Comparison of ENCODE assay signal across 10 cellular contexts in genomic region chr21:17451364-17451869, GRCh38.
A peak's percentile ranks its signal among the peaks of the same experiment; 100 is the strongest.
DNase-seq lines count a peak whose midpoint lies in the region; ATAC-seq and TF ChIP-seq lines count a peak whose summit lies in the region.
"Had no signal": no experiment of that assay in that cellular context is flagged by ENCODE, and none has a peak within 500 bp of the region (broad histone marks: within the 10 kb centered on the region; RNA-seq: fewer than 3 reads in every experiment).

No MANE protein-coding gene starts in this region.

- H3K36me3 Mint-ChIP-seq in immature natural killer cell = no peaks in the 10 kb centered on the region

- H3K27me3 ChIP-seq in colonic mucosa (no peaks in the 10 kb centered on the region), lung (ENCODE audit: control insufficient read depth, insufficient read depth) (no peaks in the 10 kb centered on the region), esophagus muscularis mucosa (no peaks in the 10 kb centered on the region)
- H3K27me3 ChIP-seq: ovary had no signal

- H3K4me3 Mint-ChIP-seq in immature natural killer cell = no peak overlapping the region

- no peaks in the 10 kb centered on the region for H3K36me3 ChIP-seq in colonic mucosa
- H3K36me3 ChIP-seq in lung (ENCODE audit: control insufficient read depth in 2 of 2, insufficient read depth in 2 of 2, low read length in 2 of 2) = no peaks in the 10 kb centered on the region
- H3K36me3 ChIP-seq in esophagus muscularis mucosa = no peaks in the 10 kb centered on the region
- H3K36me3 ChIP-seq: ovary had no signal

- H3K9me3 Mint-ChIP-seq in immature natural killer cell = peaks cover 0 to 7% (median 2%) of the 10 kb centered on the region in 6 donors

- TF ChIP-seq POLR2A in esophagus muscularis mucosa (IDR thresholded peaks at IDR 0.05; ENCODE audit: low read depth) = no peak

- H3K4me1 Mint-ChIP-seq in immature natural killer cell = no peaks in the 10 kb centered on the region

- WGBS in lung, 2 donors = 36 to 44% methylated on average over 4 of the region's 4 CpGs
- 33% methylated on average over 4 of the region's 4 CpGs for WGBS in esophagus muscularis mucosa

- peak; percentile 28 for ATAC-seq in lung (ENCODE audit: insufficient read depth, low FRiP score)
- ATAC-seq in HG03097 (IDR thresholded peaks at IDR 0.05; ENCODE audit: low FRiP score, unreplicated experiment) = no peak
- no peak for ATAC-seq in GM19463 (IDR thresholded peaks at IDR 0.05; ENCODE audit: unreplicated experiment)

- no peak overlapping the region for H3K4me3 ChIP-seq in colonic mucosa
- no peak overlapping the region for H3K4me3 ChIP-seq in lung
- no peak overlapping the region for H3K4me3 ChIP-seq in esophagus muscularis mucosa
- H3K4me3 ChIP-seq: ovary had no signal

- TF ChIP-seq EP300 in esophagus muscularis mucosa (IDR thresholded peaks at IDR 0.05) = no peak

- intact Hi-C loops in colonic mucosa (cut with DNase I) (no loop called here), esophagus muscularis mucosa (cut with DNase I) (no loop called here)

- peaks cover 0 to 2% (median 2%) of the 10 kb centered on the region in 3 donors for H3K27me3 Mint-ChIP-seq in immature natural killer cell (ENCODE audit: low read depth in 3 of 3)

- no peaks in the 10 kb centered on the region for H3K9me3 ChIP-seq in colonic mucosa
- peaks cover 0 to 1% of the 10 kb centered on the region in 2 donors for H3K9me3 ChIP-seq in lung (ENCODE audit: control insufficient read depth in 2 of 2, insufficient read depth in 1 of 2, low read length in 1 of 2)
- H3K9me3 ChIP-seq in esophagus muscularis mucosa = no peaks in the 10 kb centered on the region
- H3K9me3 ChIP-seq: ovary had no signal

- H3K9ac ChIP-seq in colonic mucosa (ENCODE audit: low read depth in 2 of 2, low read length in 2 of 2) = no peak overlapping the region

- TF ChIP-seq CTCF in colonic mucosa (IDR thresholded peaks at IDR 0.05) (no peak), lung (IDR thresholded peaks at IDR 0.05; ENCODE audit: control extremely low read depth, extremely low read depth) (no peak), esophagus muscularis mucosa (IDR thresholded peaks at IDR 0.05) (no peak)

- H3K4me1 ChIP-seq in colonic mucosa (no peaks in the 10 kb centered on the region), lung (ENCODE audit: control insufficient read depth in 2 of 2, insufficient read depth in 2 of 2, low read length in 2 of 2) (peaks cover 0 to 1% of the 10 kb centered on the region in 2 donors), esophagus muscularis mucosa (peaks cover 4 to 17% (median 11%) of the 10 kb centered on the region in 4 donors)

- DNase-seq in AG20443 (ENCODE audit: low spot score) (peak; percentile 68), MV-4-11 (lab: John Stamatoyannopoulos, UW) (peak; percentile 87), colonic mucosa (peak; percentile 18), lung (ENCODE audit: low spot score) (no peak), esophagus muscularis mucosa (ENCODE audit: extremely low spot score) (no peak), immature natural killer cell (no peak)
- DNase-seq: NCI-H748 treated with DMSO at 0.1 percent for 48 hours had no signal

- H3K27ac ChIP-seq in colonic mucosa (no peak overlapping the region), lung (ENCODE audit: low read depth in 1 of 2, low read length in 1 of 2) (no peak overlapping the region), esophagus muscularis mucosa (replicated peaks in 1 of 4) (no peak overlapping the region)
- H3K27ac ChIP-seq: ovary had no signal

- H3K27ac Mint-ChIP-seq in immature natural killer cell = no peak overlapping the region

Comparison
In these comparisons a context has a peak if more than half of its experiments do, and no peak if none do; other contexts are left out.
1. DNase-seq: peak in AG20443 (single experiment), MV-4-11 (single experiment) and colonic mucosa (single experiment); none in lung (single experiment), esophagus muscularis mucosa (single experiment) and immature natural killer cell (0 of 3).